ENCODE assay signal across 15 cellular contexts in the genomic region with DNA sequence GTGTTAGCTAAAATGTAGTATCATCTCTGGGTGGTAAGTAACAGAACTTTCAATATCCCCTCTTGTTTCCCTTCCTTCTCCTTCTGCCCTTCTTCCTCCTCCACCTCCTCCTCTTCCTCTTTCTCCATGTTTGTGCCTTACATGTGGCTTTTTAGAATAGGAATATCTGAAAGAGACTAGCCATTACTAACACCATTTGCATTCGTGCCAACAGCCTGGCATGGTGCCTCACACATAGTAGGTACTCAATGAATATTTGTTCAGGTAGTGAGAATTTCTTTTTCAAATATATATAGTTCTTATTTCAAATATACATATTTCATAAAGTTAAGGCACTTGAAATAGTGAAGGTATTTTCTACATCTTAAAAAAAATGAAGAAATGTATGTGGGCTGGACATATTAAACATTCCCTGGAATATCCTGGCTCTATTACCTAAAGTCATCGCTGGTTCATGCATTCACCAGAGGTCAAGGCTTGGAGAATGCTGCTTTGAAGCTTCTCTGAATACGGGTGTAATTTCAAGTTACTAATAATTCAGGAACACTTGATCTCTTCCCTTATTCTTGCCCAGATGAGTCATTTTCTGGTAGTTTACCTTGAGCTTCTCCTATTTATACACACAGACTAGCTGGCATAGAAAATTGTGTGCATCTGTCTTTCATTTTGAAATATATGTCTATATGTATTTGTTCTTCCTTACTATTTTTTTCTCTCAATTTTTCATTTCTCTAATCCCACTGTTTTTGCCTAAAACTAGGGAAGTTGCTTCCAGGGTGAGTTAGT.
DNase-seq lines count a peak whose midpoint lies in the region; ATAC-seq, FAIRE-seq and TF ChIP-seq lines count a peak whose summit lies in the region.
"Had no signal": no experiment of that assay in that cellular context is flagged by ENCODE, and none has a peak within 500 bp of the region (broad histone marks: within the 10 kb centered on the region; RNA-seq: fewer than 3 reads in every experiment).

No MANE protein-coding gene starts in this region.

- no peak for TF ChIP-seq POLR2A in H54 (IDR thresholded peaks at IDR 0.05; ENCODE audit: low read depth, low read length)

- FAIRE-seq in astrocyte (lab: Jason Lieb, UNC) (no peak), H54 (lab: Jason Lieb, UNC) (no peak)

- peak; percentile 59 for DNase-seq in HT-29 (ENCODE audit: low spot score)
- DNase-seq in astrocyte (ENCODE audit: low read depth), result peak; percentile 71
- peak in 1 of 2 donors; percentile 72 for DNase-seq in foreskin keratinocyte
- DNase-seq in NCI-H1092 (lab: John Stamatoyannopoulos, UW), result no peak
- no peak for DNase-seq in NCI-H2107 treated with DMSO at 0.1 percent for 48 hours (lab: John Stamatoyannopoulos, UW; ENCODE audit: unreplicated experiment)
- DNase-seq in H54 (ENCODE audit: insufficient read length, low spot score), result no peak
- DNase-seq: MM.1S; NCI-H2227 treated with DMSO at 0.1 percent for 48 hours; Peyer's patch; stimulated activated CD4-positive, alpha-beta T cell treated with anti-CD3 and anti-CD28 coated beads, Interleukin-4, amount 100 ng/mL, for 4 hours had no signal

- H3K79me2 ChIP-seq in astrocyte (ENCODE audit: insufficient read depth, low read length), result no peaks in the 10 kb centered on the region

- H3K4me1 Mint-ChIP-seq in astrocyte (ENCODE audit: low read depth, unreplicated experiment), result peaks cover 22% of the 10 kb centered on the region
- H3K4me1 Mint-ChIP-seq: activated naive CD4-positive, alpha-beta T cell treated with anti-CD3 and anti-CD28 coated beads, Interleukin-2, amount 50 U/mL, for 24 hours; CD14-positive monocyte had no signal

- TF ChIP-seq CTCF in astrocyte (IDR thresholded peaks at IDR 0.05; ENCODE audit: insufficient read depth, low read depth, low read length) (no peak), foreskin keratinocyte (conservative IDR thresholded peaks at IDR 0.05) (no peak)

- H3K27ac ChIP-seq in astrocyte (ENCODE audit: low read depth, low read length) (peak overlapping the region; percentile 15), foreskin keratinocyte (peak overlapping the region; percentile 3), skeletal muscle tissue (ENCODE audit: low read depth, low read length) (peak overlapping the region; percentile 72)
- H3K27ac ChIP-seq: Peyer's patch had no signal

- H3K27me3 ChIP-seq in astrocyte (ENCODE audit: insufficient read depth, low read length) (no peaks in the 10 kb centered on the region), foreskin keratinocyte (no peaks in the 10 kb centered on the region), skeletal muscle tissue (ENCODE audit: control insufficient read depth in 3 of 3, insufficient read depth in 3 of 3, low read length in 3 of 3) (no peaks in the 10 kb centered on the region)
- H3K27me3 ChIP-seq: Peyer's patch had no signal

- H3K4me2 ChIP-seq in astrocyte (ENCODE audit: low read length), result peak overlapping the region; percentile 18

- H3K4me1 ChIP-seq in astrocyte (ENCODE audit: insufficient read depth, low read length) (peaks cover 23% of the 10 kb centered on the region), foreskin keratinocyte (peaks cover 49% of the 10 kb centered on the region), skeletal muscle tissue (ENCODE audit: control insufficient read depth in 3 of 3, insufficient read depth in 3 of 3, low read length in 3 of 3) (peaks cover 0 to 4% (median 3%) of the 10 kb centered on the region in 3 donors)
- H3K4me1 ChIP-seq: Peyer's patch had no signal

- H3K27me3 Mint-ChIP-seq in astrocyte (ENCODE audit: low read depth, unreplicated experiment), result no peaks in the 10 kb centered on the region
- H3K27me3 Mint-ChIP-seq: activated naive CD4-positive, alpha-beta T cell treated with anti-CD3 and anti-CD28 coated beads, Interleukin-2, amount 50 U/mL, for 24 hours had no signal

- no peaks in the 10 kb centered on the region for H3K9me3 ChIP-seq in astrocyte (ENCODE audit: insufficient read depth, low read depth, low read length)
- no peaks in the 10 kb centered on the region for H3K9me3 ChIP-seq in skeletal muscle tissue (ENCODE audit: control insufficient read depth in 3 of 3, low read length in 3 of 3)
- H3K9me3 ChIP-seq: Peyer's patch had no signal

- ATAC-seq in foreskin keratinocyte (peak; percentile 67), GM19452 (IDR thresholded peaks at IDR 0.05; ENCODE audit: unreplicated experiment) (no peak)

- H3K9ac ChIP-seq in astrocyte (ENCODE audit: low read length) (peak overlapping the region; percentile 21), skeletal muscle tissue (ENCODE audit: low read depth in 1 of 3, low read length in 3 of 3) (peak overlapping the region in 2 of 3 donors; percentile 15 to 17)

- no peaks in the 10 kb centered on the region for H4K20me1 ChIP-seq in astrocyte (ENCODE audit: insufficient read depth, low read length)

- H3K4me3 ChIP-seq in astrocyte (ENCODE audit: insufficient read depth, low read depth, low read length) (no peak overlapping the region), skeletal muscle tissue (ENCODE audit: low read length in 3 of 3) (no peak overlapping the region)
- H3K4me3 ChIP-seq: Peyer's patch had no signal

- no peak overlapping the region for H3K4me3 Mint-ChIP-seq in astrocyte (ENCODE audit: unreplicated experiment)
- H3K4me3 Mint-ChIP-seq: activated naive CD4-positive, alpha-beta T cell treated with anti-CD3 and anti-CD28 coated beads, Interleukin-2, amount 50 U/mL, for 24 hours; CD14-positive monocyte; stimulated activated naive CD8-positive, alpha-beta T cell treated with anti-CD3 and anti-CD28 coated beads, Interleukin-15, Interleukin-2, amounts not matched to agents 100 ng/mL and 50 ng/mL, for 24 hours had no signal

- no peak overlapping the region for H2AFZ ChIP-seq in astrocyte (ENCODE audit: low read depth, low read length)

- peaks cover 3% of the 10 kb centered on the region for H3K9me3 Mint-ChIP-seq in astrocyte (ENCODE audit: unreplicated experiment)
- H3K9me3 Mint-ChIP-seq: activated naive CD4-positive, alpha-beta T cell treated with anti-CD3 and anti-CD28 coated beads, Interleukin-2, amount 50 U/mL, for 24 hours had no signal

- H3K27ac Mint-ChIP-seq in astrocyte (ENCODE audit: unreplicated experiment), result no peak overlapping the region
- H3K27ac Mint-ChIP-seq: activated naive CD4-positive, alpha-beta T cell treated with anti-CD3 and anti-CD28 coated beads, Interleukin-2, amount 50 U/mL, for 24 hours; CD14-positive monocyte; stimulated activated naive CD8-positive, alpha-beta T cell treated with anti-CD3 and anti-CD28 coated beads, Interleukin-15, Interleukin-2, amounts not matched to agents 100 ng/mL and 50 ng/mL, for 24 hours had no signal

- no peaks in the 10 kb centered on the region for H3K36me3 Mint-ChIP-seq in astrocyte (ENCODE audit: low read depth, unreplicated experiment)
- H3K36me3 Mint-ChIP-seq: activated naive CD4-positive, alpha-beta T cell treated with anti-CD3 and anti-CD28 coated beads, Interleukin-2, amount 50 U/mL, for 24 hours; CD14-positive monocyte had no signal

- H3K36me3 ChIP-seq in astrocyte (ENCODE audit: insufficient read depth, low read length) (no peaks in the 10 kb centered on the region), skeletal muscle tissue (ENCODE audit: control insufficient read depth in 3 of 3, insufficient read depth in 3 of 3, low read length in 3 of 3) (no peaks in the 10 kb centered on the region)
- H3K36me3 ChIP-seq: Peyer's patch had no signal

Comparison
In these comparisons a context has a peak if more than half of its experiments do, and no peak if none do; other contexts are left out.
1. DNase-seq: peak in HT-29 (single experiment) and astrocyte (single experiment); none in NCI-H1092 (single experiment), NCI-H2107 treated with DMSO at 0.1 percent for 48 hours (single experiment) and H54 (single experiment).
2. H3K27ac ChIP-seq: peak in every context shown above with its lines; median percentile 72 in skeletal muscle tissue; 15 in astrocyte; 3 in foreskin keratinocyte.